1 cellular context compared by ENCODE assay signal in the genomic region with DNA sequence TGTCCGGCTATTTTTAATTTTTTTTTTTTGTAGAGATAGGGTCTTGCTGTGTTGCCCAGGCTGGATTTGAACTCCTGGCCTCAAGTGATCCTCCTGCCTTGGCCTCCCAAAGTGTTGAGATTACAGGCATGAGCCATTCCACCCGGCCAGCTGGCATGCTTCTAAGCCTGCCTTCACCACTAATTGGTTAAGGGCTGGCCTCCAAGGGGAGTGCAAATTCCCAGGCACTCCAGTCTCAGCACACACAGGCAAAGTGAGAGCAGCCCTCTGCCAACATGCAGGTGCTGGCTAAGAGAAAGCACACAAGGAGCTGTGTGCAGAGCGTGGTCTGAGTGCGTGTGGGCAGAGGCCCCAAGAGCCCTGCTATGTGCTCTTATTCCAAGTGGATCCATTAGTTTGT.
TF ChIP-seq lines count a peak whose summit lies in the region.

No MANE protein-coding gene starts in this region.

TF ChIP-seq in GM23338, 12 proteins besides CTCF, POLR2A, EP300 and RAD21:
- TF ChIP-seq, protein P1, sequence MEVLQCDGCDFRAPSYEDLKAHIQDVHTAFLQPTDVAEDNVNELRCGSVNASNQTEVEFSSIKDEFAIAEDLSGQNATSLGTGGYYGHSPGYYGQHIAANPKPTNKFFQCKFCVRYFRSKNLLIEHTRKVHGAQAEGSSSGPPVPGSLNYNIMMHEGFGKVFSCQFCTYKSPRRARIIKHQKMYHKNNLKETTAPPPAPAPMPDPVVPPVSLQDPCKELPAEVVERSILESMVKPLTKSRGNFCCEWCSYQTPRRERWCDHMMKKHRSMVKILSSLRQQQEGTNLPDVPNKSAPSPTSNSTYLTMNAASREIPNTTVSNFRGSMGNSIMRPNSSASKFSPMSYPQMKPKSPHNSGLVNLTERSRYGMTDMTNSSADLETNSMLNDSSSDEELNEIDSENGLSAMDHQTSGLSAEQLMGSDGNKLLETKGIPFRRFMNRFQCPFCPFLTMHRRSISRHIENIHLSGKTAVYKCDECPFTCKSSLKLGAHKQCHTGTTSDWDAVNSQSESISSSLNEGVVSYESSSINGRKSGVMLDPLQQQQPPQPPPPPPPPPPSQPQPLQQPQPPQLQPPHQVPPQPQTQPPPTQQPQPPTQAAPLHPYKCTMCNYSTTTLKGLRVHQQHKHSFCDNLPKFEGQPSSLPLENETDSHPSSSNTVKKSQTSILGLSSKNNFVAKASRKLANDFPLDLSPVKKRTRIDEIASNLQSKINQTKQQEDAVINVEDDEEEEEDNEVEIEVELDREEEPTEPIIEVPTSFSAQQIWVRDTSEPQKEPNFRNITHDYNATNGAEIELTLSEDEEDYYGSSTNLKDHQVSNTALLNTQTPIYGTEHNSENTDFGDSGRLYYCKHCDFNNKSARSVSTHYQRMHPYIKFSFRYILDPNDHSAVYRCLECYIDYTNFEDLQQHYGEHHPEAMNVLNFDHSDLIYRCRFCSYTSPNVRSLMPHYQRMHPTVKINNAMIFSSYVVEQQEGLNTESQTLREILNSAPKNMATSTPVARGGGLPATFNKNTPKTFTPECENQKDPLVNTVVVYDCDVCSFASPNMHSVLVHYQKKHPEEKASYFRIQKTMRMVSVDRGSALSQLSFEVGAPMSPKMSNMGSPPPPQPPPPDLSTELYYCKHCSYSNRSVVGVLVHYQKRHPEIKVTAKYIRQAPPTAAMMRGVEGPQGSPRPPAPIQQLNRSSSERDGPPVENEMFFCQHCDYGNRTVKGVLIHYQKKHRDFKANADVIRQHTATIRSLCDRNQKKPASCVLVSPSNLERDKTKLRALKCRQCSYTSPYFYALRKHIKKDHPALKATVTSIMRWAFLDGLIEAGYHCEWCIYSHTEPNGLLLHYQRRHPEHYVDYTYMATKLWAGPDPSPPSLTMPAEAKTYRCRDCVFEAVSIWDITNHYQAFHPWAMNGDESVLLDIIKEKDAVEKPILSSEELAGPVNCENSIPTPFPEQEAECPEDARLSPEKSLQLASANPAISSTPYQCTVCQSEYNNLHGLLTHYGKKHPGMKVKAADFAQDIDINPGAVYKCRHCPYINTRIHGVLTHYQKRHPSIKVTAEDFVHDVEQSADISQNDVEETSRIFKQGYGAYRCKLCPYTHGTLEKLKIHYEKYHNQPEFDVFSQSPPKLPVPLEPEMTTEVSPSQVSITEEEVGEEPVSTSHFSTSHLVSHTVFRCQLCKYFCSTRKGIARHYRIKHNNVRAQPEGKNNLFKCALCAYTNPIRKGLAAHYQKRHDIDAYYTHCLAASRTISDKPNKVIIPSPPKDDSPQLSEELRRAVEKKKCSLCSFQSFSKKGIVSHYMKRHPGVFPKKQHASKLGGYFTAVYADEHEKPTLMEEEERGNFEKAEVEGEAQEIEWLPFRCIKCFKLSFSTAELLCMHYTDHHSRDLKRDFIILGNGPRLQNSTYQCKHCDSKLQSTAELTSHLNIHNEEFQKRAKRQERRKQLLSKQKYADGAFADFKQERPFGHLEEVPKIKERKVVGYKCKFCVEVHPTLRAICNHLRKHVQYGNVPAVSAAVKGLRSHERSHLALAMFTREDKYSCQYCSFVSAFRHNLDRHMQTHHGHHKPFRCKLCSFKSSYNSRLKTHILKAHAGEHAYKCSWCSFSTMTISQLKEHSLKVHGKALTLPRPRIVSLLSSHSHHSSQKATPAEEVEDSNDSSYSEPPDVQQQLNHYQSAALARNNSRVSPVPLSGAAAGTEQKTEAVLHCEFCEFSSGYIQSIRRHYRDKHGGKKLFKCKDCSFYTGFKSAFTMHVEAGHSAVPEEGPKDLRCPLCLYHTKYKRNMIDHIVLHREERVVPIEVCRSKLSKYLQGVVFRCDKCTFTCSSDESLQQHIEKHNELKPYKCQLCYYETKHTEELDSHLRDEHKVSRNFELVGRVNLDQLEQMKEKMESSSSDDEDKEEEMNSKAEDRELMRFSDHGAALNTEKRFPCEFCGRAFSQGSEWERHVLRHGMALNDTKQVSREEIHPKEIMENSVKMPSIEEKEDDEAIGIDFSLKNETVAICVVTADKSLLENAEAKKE (CRISPR knock-in tag; IDR thresholded peaks at IDR 0.05), result no peak
- no peak for TF ChIP-seq EZH2phosphoT487 (IDR thresholded peaks at IDR 0.05; ENCODE audit: unreplicated experiment)
- TF ChIP-seq CREB1 (CRISPR knock-in tag; IDR thresholded peaks at IDR 0.05; ENCODE audit: low read depth), result no peak
- TF ChIP-seq, protein P2, sequence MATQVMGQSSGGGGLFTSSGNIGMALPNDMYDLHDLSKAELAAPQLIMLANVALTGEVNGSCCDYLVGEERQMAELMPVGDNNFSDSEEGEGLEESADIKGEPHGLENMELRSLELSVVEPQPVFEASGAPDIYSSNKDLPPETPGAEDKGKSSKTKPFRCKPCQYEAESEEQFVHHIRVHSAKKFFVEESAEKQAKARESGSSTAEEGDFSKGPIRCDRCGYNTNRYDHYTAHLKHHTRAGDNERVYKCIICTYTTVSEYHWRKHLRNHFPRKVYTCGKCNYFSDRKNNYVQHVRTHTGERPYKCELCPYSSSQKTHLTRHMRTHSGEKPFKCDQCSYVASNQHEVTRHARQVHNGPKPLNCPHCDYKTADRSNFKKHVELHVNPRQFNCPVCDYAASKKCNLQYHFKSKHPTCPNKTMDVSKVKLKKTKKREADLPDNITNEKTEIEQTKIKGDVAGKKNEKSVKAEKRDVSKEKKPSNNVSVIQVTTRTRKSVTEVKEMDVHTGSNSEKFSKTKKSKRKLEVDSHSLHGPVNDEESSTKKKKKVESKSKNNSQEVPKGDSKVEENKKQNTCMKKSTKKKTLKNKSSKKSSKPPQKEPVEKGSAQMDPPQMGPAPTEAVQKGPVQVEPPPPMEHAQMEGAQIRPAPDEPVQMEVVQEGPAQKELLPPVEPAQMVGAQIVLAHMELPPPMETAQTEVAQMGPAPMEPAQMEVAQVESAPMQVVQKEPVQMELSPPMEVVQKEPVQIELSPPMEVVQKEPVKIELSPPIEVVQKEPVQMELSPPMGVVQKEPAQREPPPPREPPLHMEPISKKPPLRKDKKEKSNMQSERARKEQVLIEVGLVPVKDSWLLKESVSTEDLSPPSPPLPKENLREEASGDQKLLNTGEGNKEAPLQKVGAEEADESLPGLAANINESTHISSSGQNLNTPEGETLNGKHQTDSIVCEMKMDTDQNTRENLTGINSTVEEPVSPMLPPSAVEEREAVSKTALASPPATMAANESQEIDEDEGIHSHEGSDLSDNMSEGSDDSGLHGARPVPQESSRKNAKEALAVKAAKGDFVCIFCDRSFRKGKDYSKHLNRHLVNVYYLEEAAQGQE (IDR thresholded peaks at IDR 0.05; ENCODE audit: unreplicated experiment), result no peak
- TF ChIP-seq STAT1 (IDR thresholded peaks at IDR 0.05; ENCODE audit: unreplicated experiment), result no peak
- TF ChIP-seq EZH2 (IDR thresholded peaks at IDR 0.05; ENCODE audit: low read depth, unreplicated experiment), result no peak
